In the genomic region with DNA sequence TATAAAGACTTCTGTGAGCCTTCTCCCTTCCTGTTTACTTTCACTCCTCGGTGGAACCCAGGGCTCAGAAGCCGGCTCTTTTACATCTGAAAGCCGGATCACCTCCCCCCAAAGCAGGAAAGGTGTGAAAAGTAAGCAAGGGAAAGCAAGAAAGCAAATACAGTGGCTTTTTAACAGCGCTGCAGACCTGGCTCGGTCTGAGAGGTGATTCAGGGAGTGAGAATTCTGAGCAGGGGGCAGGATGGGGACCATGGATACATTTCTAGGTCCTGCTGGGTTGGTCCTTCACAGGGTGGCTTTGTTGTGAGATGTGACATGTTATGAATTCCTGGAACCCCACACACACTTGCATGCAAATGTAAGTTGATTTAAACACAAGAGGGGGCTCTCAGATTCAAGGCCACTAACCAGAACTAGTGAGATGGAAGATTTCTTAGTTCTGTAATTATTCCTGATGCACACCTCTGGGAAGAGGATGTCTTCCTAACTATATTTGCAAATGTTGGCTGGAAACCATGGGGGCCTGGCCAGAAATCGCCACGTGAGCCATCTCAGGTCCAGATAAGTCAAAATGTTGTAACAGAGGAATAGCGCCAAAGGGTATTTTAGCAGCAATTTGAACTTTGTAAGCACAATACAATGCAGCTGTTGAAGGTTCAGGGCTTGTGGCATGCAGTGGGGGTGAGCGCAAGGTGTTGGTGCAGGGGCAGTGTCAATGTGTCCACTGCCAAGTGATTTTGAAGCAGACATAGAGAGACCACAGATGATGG, we compare ENCODE assay signal across 18 cellular contexts.
DNase-seq lines count a peak whose midpoint lies in the region; FAIRE-seq and TF ChIP-seq lines count a peak whose summit lies in the region.
"Had no signal": no experiment of that assay in that cellular context is flagged by ENCODE, and none has a peak within 500 bp of the region (broad histone marks: within the 10 kb centered on the region; RNA-seq: fewer than 3 reads in every experiment).

No MANE protein-coding gene starts in this region.

- no peaks in the 10 kb centered on the region for H3F3A ChIP-seq in Loucy (ENCODE audit: low read depth)

- intact Hi-C loops in A673 (cut with micrococcal nuclease; ENCODE audit: unreplicated experiment) = loop anchor here (2.0 to 10.0 kb wide), 2 partner anchors 243 to 523 kb away; no protein-coding TSS in a partner anchor

- H3K27me3 ChIP-seq in A673 (replicated peaks; ENCODE audit: insufficient read depth, low read depth, low read length, poor library complexity) = no peaks in the 10 kb centered on the region
- H3K27me3 ChIP-seq in Loucy (ENCODE audit: insufficient read depth, low read length, poor library complexity, severe bottlenecking) = no peaks in the 10 kb centered on the region
- no peaks in the 10 kb centered on the region for H3K27me3 ChIP-seq in mesenchymal stem cell (ENCODE audit: control insufficient read depth in 1 of 2, insufficient read depth in 1 of 2, low read length in 2 of 2)
- H3K27me3 ChIP-seq: body of pancreas, gastrocnemius medialis, thyroid gland had no signal

- TF ChIP-seq POLR2A in GM12892 (IDR thresholded peaks at IDR 0.05; ENCODE audit: low read depth, low read length) = no peak

- FAIRE-seq in GM12892 (lab: Jason Lieb, UNC) = no peak
- FAIRE-seq: HTR-8/SVneo, TTC549 had no signal

- H3K9me2 ChIP-seq in Loucy (replicated peaks; ENCODE audit: low read depth, low read length) = no peaks in the 10 kb centered on the region

- no peak overlapping the region for H3K4ac ChIP-seq in mesenchymal stem cell (ENCODE audit: low read depth in 1 of 2, low read length in 2 of 2)

- POLR2A ChIA-PET in A673 (lab: Charles Lee; ENCODE audit: low non-redundant PET) = no interaction called here

- H3K27ac ChIP-seq in A673 (ENCODE audit: low read depth, low read length, poor library complexity, severe bottlenecking) = no peak overlapping the region
- H3K27ac ChIP-seq in mesenchymal stem cell (ENCODE audit: low read length, poor library complexity, severe bottlenecking) = no peak overlapping the region
- H3K27ac ChIP-seq: body of pancreas, gastrocnemius medialis, thyroid gland had no signal

- CTCF ChIA-PET in A673 (lab: Charles Lee) = no interaction called here

- H3K9ac ChIP-seq in Loucy (ENCODE audit: low read depth, low read length, poor library complexity, severe bottlenecking) (no peak overlapping the region), mesenchymal stem cell (ENCODE audit: low read length) (no peak overlapping the region)

- H4K20me1 ChIP-seq in Loucy (ENCODE audit: insufficient read depth, low read length, poor library complexity, severe bottlenecking) = no peaks in the 10 kb centered on the region

- no peaks in the 10 kb centered on the region for H3K4me1 ChIP-seq in A673 (ENCODE audit: insufficient read depth, low read length, poor library complexity, severe bottlenecking)
- no peaks in the 10 kb centered on the region for H3K4me1 ChIP-seq in Loucy (ENCODE audit: insufficient read depth, low read length, poor library complexity, severe bottlenecking)
- peaks cover 3% of the 10 kb centered on the region for H3K4me1 ChIP-seq in mesenchymal stem cell (ENCODE audit: control insufficient read depth, insufficient read depth, low read depth, low read length)
- H3K4me1 ChIP-seq: gastrocnemius medialis, thyroid gland had no signal

- H2BK120ac ChIP-seq in mesenchymal stem cell (ENCODE audit: low read depth, low read length) = no peak overlapping the region

- no peak overlapping the region for H4K8ac ChIP-seq in mesenchymal stem cell (ENCODE audit: low read length)

- no peak overlapping the region for H3K18ac ChIP-seq in mesenchymal stem cell (ENCODE audit: low read depth in 1 of 2, low read length in 2 of 2)

- no peaks in the 10 kb centered on the region for H3K36me3 ChIP-seq in A673 (ENCODE audit: insufficient read depth, low read length, poor library complexity, severe bottlenecking)
- no peaks in the 10 kb centered on the region for H3K36me3 ChIP-seq in Loucy (ENCODE audit: insufficient read depth, low read length)
- no peaks in the 10 kb centered on the region for H3K36me3 ChIP-seq in mesenchymal stem cell (ENCODE audit: control insufficient read depth in 1 of 2, insufficient read depth in 2 of 2, low read depth in 1 of 2, low read length in 2 of 2)
- H3K36me3 ChIP-seq: gastrocnemius medialis, thyroid gland had no signal

- peak; percentile 23 for TF ChIP-seq CTCF in A673 (conservative IDR thresholded peaks at IDR 0.05; ENCODE audit: low read depth, low read length)
- no peak; the same call in 1 of the 2 replicates for TF ChIP-seq CTCF in Loucy (conservative IDR thresholded peaks at IDR 0.05; ENCODE audit: low read length)
- peak; percentile 21 for TF ChIP-seq CTCF in choroid plexus epithelial cell (conservative IDR thresholded peaks at IDR 0.05; ENCODE audit: low read depth, low read length)
- TF ChIP-seq CTCF in GM20000 (IDR thresholded peaks at IDR 0.05; ENCODE audit: extremely low read depth, missing control alignments) = no peak

- peak overlapping the region; percentile 72 for H2AFZ ChIP-seq in Loucy (ENCODE audit: low read length)
- no peak overlapping the region for H2AFZ ChIP-seq in mesenchymal stem cell (ENCODE audit: low read depth, low read length)

- H3K4me3 ChIP-seq in A673 (ENCODE audit: low read depth, low read length, poor library complexity, severe bottlenecking) (no peak overlapping the region), Loucy (ENCODE audit: low read length, poor library complexity, severe bottlenecking) (no peak overlapping the region), choroid plexus epithelial cell (ENCODE audit: low read depth, low read length) (no peak overlapping the region), mesenchymal stem cell (ENCODE audit: insufficient read depth in 1 of 2, low read depth in 1 of 2, low read length in 2 of 2) (no peak overlapping the region)
- H3K4me3 ChIP-seq: body of pancreas, gastrocnemius medialis, thyroid gland had no signal

- peak overlapping the region; percentile 16 for H3K4me2 ChIP-seq in Loucy (ENCODE audit: low read depth, low read length, poor library complexity, severe bottlenecking)
- peak overlapping the region; percentile 13 for H3K4me2 ChIP-seq in mesenchymal stem cell (ENCODE audit: low read length, poor library complexity, severe bottlenecking)

- H2BK15ac ChIP-seq in mesenchymal stem cell (ENCODE audit: low read depth, poor library complexity, severe bottlenecking) = no peak overlapping the region

- no peaks in the 10 kb centered on the region for H3K79me2 ChIP-seq in Loucy (ENCODE audit: insufficient read depth, low read length)

- no peaks in the 10 kb centered on the region for H3K79me1 ChIP-seq in mesenchymal stem cell (replicated peaks; ENCODE audit: low read length, poor library complexity, severe bottlenecking)

- no peak overlapping the region for H2BK12ac ChIP-seq in mesenchymal stem cell (ENCODE audit: low read length in 2 of 2)

- no peak overlapping the region for H4K91ac ChIP-seq in mesenchymal stem cell (ENCODE audit: low read length)

- no peak overlapping the region for H2AK5ac ChIP-seq in mesenchymal stem cell (ENCODE audit: low read length, severe bottlenecking)

- H3K14ac ChIP-seq in mesenchymal stem cell (ENCODE audit: low read length in 2 of 2) = no peak overlapping the region

- 27% methylated on average over 9 of the region's 9 CpGs for WGBS in mesenchymal stem cell

- BruUV-seq in A673 (replicated peaks; lab: Mats Ljungman, UMichigan) = no TSS peak

- no peaks in the 10 kb centered on the region for H3K9me3 ChIP-seq in A673 (ENCODE audit: low read depth, low read length, poor library complexity, severe bottlenecking)
- no peaks in the 10 kb centered on the region for H3K9me3 ChIP-seq in Loucy (ENCODE audit: insufficient read depth, low read depth, low read length)
- H3K9me3 ChIP-seq in mesenchymal stem cell (ENCODE audit: control insufficient read depth, low read length) = no peaks in the 10 kb centered on the region
- H3K9me3 ChIP-seq: body of pancreas, gastrocnemius medialis, thyroid gland had no signal

- H3K23ac ChIP-seq in mesenchymal stem cell (ENCODE audit: low read length in 2 of 2) = peak overlapping the region in 1 of 2 experiments; percentile 20

- DNase-seq in A673 (ENCODE audit: low spot score) (no peak), choroid plexus epithelial cell (ENCODE audit: low read depth) (peak; percentile 25), mesenchymal stem cell (peak; percentile 2), GM12892 (ENCODE audit: insufficient read length) (no peak), activated gamma-delta T cell treated with Interleukin-2 at 50 U/mL for 16 hours (no peak), NOMO-1 treated with DMSO at 0.1 percent for 48 hours (lab: John Stamatoyannopoulos, UW; ENCODE audit: unreplicated experiment) (no peak), GM20000 (ENCODE audit: low spot score) (no peak)
- DNase-seq: activated CD8-positive, alpha-beta T cell treated with anti-CD3 and anti-CD28 coated beads, Interleukin-2, amount 10 ng/mL, durations not matched to agents 7 days and 5 days; activated gamma-delta T cell; body of pancreas; effector memory CD4-positive, alpha-beta T cell; gastrocnemius medialis; occipital lobe; SHP77 treated with DMSO at 0.1 percent for 48 hours; thyroid gland had no signal

- H2BK5ac ChIP-seq in mesenchymal stem cell (ENCODE audit: low read depth, low read length, poor library complexity, severe bottlenecking) = no peak overlapping the region

Comparison
In these comparisons a context has a peak if more than half of its experiments do, and no peak if none do; other contexts are left out.
1. DNase-seq: peak in choroid plexus epithelial cell (single experiment) and mesenchymal stem cell (single experiment); none in A673 (single experiment), GM12892 (single experiment), activated gamma-delta T cell treated with Interleukin-2 at 50 U/mL for 16 hours (single experiment), NOMO-1 treated with DMSO at 0.1 percent for 48 hours (single experiment) and GM20000 (single experiment).
2. CTCF ChIP-seq: peak in A673 (single experiment) and choroid plexus epithelial cell (single experiment); none in Loucy (single experiment) and GM20000 (single experiment).